9 cellular contexts compared by ENCODE assay signal in genomic region chr11:67438121-67438902, GRCh38. TPM values are rescaled to one million over a fixed set of nuclear protein-coding genes. Genes with fewer than 3 reads are reported as not detected.
DNase-seq lines count a peak whose midpoint lies in the region; ATAC-seq and TF ChIP-seq lines count a peak whose summit lies in the region.
"Had no signal": no experiment of that assay in that cellular context is flagged by ENCODE, and none has a peak within 500 bp of the region (broad histone marks: within the 10 kb centered on the region; RNA-seq: fewer than 3 reads in every experiment).

No MANE protein-coding gene starts in this region.

- no peak for ATAC-seq in HG03039 (IDR thresholded peaks at IDR 0.05; ENCODE audit: unreplicated experiment)
- ATAC-seq in omental fat pad (ENCODE audit: low FRiP score): no peak

- peak; percentile 67 for DNase-seq in ELF-1 (ENCODE audit: low read depth, low spot score)
- DNase-seq in T-helper 22 cell (ENCODE audit: low read depth): peak; percentile 66
- DNase-seq in activated naive CD8-positive, alpha-beta T cell treated with anti-CD3 and anti-CD28 coated beads, Interleukin-2, amount 50 U/mL, for 16 hours (ENCODE audit: low read depth, low spot score): peak; percentile 59
- DNase-seq in stimulated activated CD4-positive, alpha-beta T cell treated with anti-CD3 and anti-CD28 coated beads, Interleukin-15, amount 100 ng/mL, for 1 hour (ENCODE audit: low read depth in 1 of 2, low spot score in 1 of 2): peak; percentile 57 to 66
- DNase-seq in iPS-NIHi7 (ENCODE audit: extremely low spot score): no peak
- no peak for DNase-seq in omental fat pad (ENCODE audit: low spot score)
- no peak for DNase-seq in NCI-H1694 treated with DMSO at 0.1 percent for 48 hours (lab: John Stamatoyannopoulos, UW)

- no peak for TF ChIP-seq CTCF in omental fat pad (IDR thresholded peaks at IDR 0.05)

RNA-seq across cellular contexts. Expression of gene PTPRCAP, which starts 0.8 kb away (rescaled TPM):
- total RNA-seq in omental fat pad: 1 to 10 TPM; 5.5 to 6.7 (median 6.3) TPM

RNA-seq across cellular contexts. Expression of gene CORO1B, which starts 5.0 kb away (rescaled TPM):
- 10 to 100 TPM; 55.9 to 70.9 (median 63.9) TPM for total RNA-seq in omental fat pad

RNA-seq across cellular contexts. Expression of gene RPS6KB2, which starts 10.0 kb away (rescaled TPM):
- 10 to 100 TPM; 27.4 to 45.0 (median 30.7) TPM for total RNA-seq in omental fat pad

RNA-seq across cellular contexts. Expression of gene GPR152, which starts 14.2 kb away (rescaled TPM):
- not detected for total RNA-seq in omental fat pad
- total RNA-seq: liver had no signal

RNA-seq across cellular contexts. Expression of gene CABP4, which starts 16.8 kb away (rescaled TPM):
- 1 to 10 TPM in 3 of 4 donors, under 1 TPM in 1; 0.65 to 4.6 (median 3.0) TPM for total RNA-seq in omental fat pad

Comparison
In these comparisons a context has a peak if more than half of its experiments do, and no peak if none do; other contexts are left out.
1. DNase-seq: peak in ELF-1 (single experiment), T-helper 22 cell (single experiment), activated naive CD8-positive, alpha-beta T cell treated with anti-CD3 and anti-CD28 coated beads, Interleukin-2, amount 50 U/mL, for 16 hours (single experiment) and stimulated activated CD4-positive, alpha-beta T cell treated with anti-CD3 and anti-CD28 coated beads, Interleukin-15, amount 100 ng/mL, for 1 hour (2 of 2); none in iPS-NIHi7 (single experiment), omental fat pad (single experiment) and NCI-H1694 treated with DMSO at 0.1 percent for 48 hours (single experiment).